ENCODE assay signal across 1 cellular context in the genomic region with DNA sequence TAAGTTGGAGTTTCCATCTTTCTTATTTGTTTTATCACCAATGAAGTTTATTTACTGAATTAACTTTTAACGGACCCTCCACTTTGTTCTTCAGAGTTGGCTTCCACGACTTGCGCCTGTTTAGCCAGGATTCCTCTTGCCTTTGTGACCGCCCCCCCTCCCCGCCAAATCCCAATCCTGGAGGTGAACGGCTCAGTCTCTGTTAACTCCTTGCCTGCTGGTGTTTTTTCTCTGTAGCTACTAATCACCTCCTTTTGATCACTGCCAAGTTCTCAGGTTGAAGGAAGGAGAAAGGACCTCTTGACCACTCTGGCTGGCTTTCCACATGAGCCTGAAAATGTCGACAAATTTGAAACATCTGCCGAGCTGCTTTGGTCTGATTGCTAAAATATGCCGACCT.
TF ChIP-seq lines count a peak whose summit lies in the region.

No MANE protein-coding gene starts in this region.

TF ChIP-seq in H1, 55 proteins besides CTCF, POLR2A, EP300 and RAD21:
- TF ChIP-seq E2F6 (IDR thresholded peaks at IDR 0.05) (0 out of 2 replicates have a peak, but pooled peaks have one; percentile 12), SP4 (IDR thresholded peaks at IDR 0.05; ENCODE audit: low read length) (no peak), ASH2L (IDR thresholded peaks at IDR 0.05; ENCODE audit: low read length) (peak; percentile 37)
